Comparison of ENCODE assay signal across 8 cellular contexts in genomic region chr1:212683357-212683722, GRCh38. TPM values are rescaled to one million over a fixed set of nuclear protein-coding genes. Genes with fewer than 3 reads are reported as not detected.
DNase-seq lines count a peak whose midpoint lies in the region; ATAC-seq, FAIRE-seq and TF ChIP-seq lines count a peak whose summit lies in the region.

No MANE protein-coding gene starts in this region.

- H3K9ac ChIP-seq in OCI-LY3 (ENCODE audit: low read length), result peak overlapping the region; percentile 58

- H3K27ac ChIP-seq in OCI-LY3 (ENCODE audit: low read length) (peak overlapping the region; percentile 80), left ventricle myocardium inferior (replicated peaks) (no peak overlapping the region), tibial nerve (no peak overlapping the region), small intestine (ENCODE audit: low read depth in 1 of 2, low read length in 1 of 2) (no peak overlapping the region)

- CTCF ChIA-PET in MCF 10A (lab: Yijun Ruan, JAX), result interaction anchor here (0.6 kb wide), 1 partner anchor 41 kb away, joined by 5 read pairs; no protein-coding TSS in a partner anchor

- peak overlapping the region; percentile 49 for H3K4me3 ChIP-seq in OCI-LY3 (ENCODE audit: low read length)
- H3K4me3 ChIP-seq in left ventricle myocardium inferior, result no peak overlapping the region
- no peak overlapping the region for H3K4me3 ChIP-seq in tibial nerve
- no peak overlapping the region for H3K4me3 ChIP-seq in small intestine (ENCODE audit: low read depth in 1 of 2, low read length in 2 of 2)

- no peaks in the 10 kb centered on the region for H3K79me2 ChIP-seq in OCI-LY3 (ENCODE audit: low read length)

- no peak for FAIRE-seq in small intestine (lab: Jason Lieb, UNC)

- no peaks in the 10 kb centered on the region for H4K20me1 ChIP-seq in OCI-LY3 (ENCODE audit: insufficient read depth, low read length)

- H3K4me1 Mint-ChIP-seq in MCF 10A (ENCODE audit: insufficient read depth, unreplicated experiment), result no peaks in the 10 kb centered on the region

- H3K9me3 ChIP-seq in OCI-LY3 (ENCODE audit: insufficient read depth, low read length) (no peaks in the 10 kb centered on the region), left ventricle myocardium inferior (replicated peaks) (no peaks in the 10 kb centered on the region), tibial nerve (no peaks in the 10 kb centered on the region), small intestine (ENCODE audit: control insufficient read depth, low read depth) (no peaks in the 10 kb centered on the region)

- intact Hi-C loops in left ventricle myocardium inferior (cut with micrococcal nuclease), result no loop called here
- intact Hi-C loops in MCF 10A (cut with micrococcal nuclease), result no loop called here

- POLR2A ChIA-PET in MCF 10A (lab: Yijun Ruan, JAX), result interaction anchor here (1.1 to 1.4 kb wide), 2 partner anchors 11 to 29 kb away, joined by 3 to 4 read pairs; no protein-coding TSS in a partner anchor

- H3K36me3 Mint-ChIP-seq in MCF 10A (ENCODE audit: insufficient read depth, unreplicated experiment), result no peaks in the 10 kb centered on the region

- H3K4me1 ChIP-seq in OCI-LY3 (ENCODE audit: low read length), result peaks cover 67% of the 10 kb centered on the region
- H3K4me1 ChIP-seq in left ventricle myocardium inferior, result no peaks in the 10 kb centered on the region
- peaks cover 0 to 1% (median 0%) of the 10 kb centered on the region in 4 donors for H3K4me1 ChIP-seq in tibial nerve
- H3K4me1 ChIP-seq in small intestine (ENCODE audit: control insufficient read depth in 2 of 2, insufficient read depth in 1 of 2, low read depth in 1 of 2, low read length in 1 of 2), result peaks cover 0 to 3% of the 10 kb centered on the region in 2 donors

- no peak for TF ChIP-seq CTCF in OCI-LY3 (IDR thresholded peaks at IDR 0.05; ENCODE audit: low read depth, low read length)
- TF ChIP-seq CTCF in left ventricle myocardium inferior (IDR thresholded peaks at IDR 0.05; ENCODE audit: borderline replicate concordance), result no peak
- TF ChIP-seq CTCF in tibial nerve (IDR thresholded peaks at IDR 0.05), result no peak
- TF ChIP-seq CTCF in MCF 10A (IDR thresholded peaks at IDR 0.05; ENCODE audit: unreplicated experiment), result no peak

- peaks cover 7% of the 10 kb centered on the region for H3K27me3 Mint-ChIP-seq in MCF 10A (ENCODE audit: insufficient read depth, unreplicated experiment)

- DNase-seq in activated CD4-positive, alpha-beta T cell treated with anti-CD3 and anti-CD28 coated beads for 48 hours, result peak; percentile 71
- DNase-seq in activated CD4-positive, alpha-beta T cell treated with anti-CD3 and anti-CD28 coated beads for 4 hours, result no peak
- DNase-seq in left ventricle myocardium inferior, result peak; percentile 33
- DNase-seq in tibial nerve (ENCODE audit: low spot score in 2 of 2), result no peak
- no peak for DNase-seq in MCF 10A (ENCODE audit: unreplicated experiment)
- DNase-seq in small intestine, result no peak

- H3K4me2 ChIP-seq in OCI-LY3 (ENCODE audit: low read length), result peak overlapping the region; percentile 61

- ATAC-seq in HG02763 (IDR thresholded peaks at IDR 0.05; ENCODE audit: unreplicated experiment), result peak; percentile 78

- H3K4me3 Mint-ChIP-seq in MCF 10A (ENCODE audit: unreplicated experiment), result no peak overlapping the region

- H3K36me3 ChIP-seq in OCI-LY3 (replicated peaks; ENCODE audit: low read depth, low read length) (peaks cover 7% of the 10 kb centered on the region), left ventricle myocardium inferior (peaks cover 3% of the 10 kb centered on the region), tibial nerve (peaks cover 0 to 8% (median 0%) of the 10 kb centered on the region in 3 donors), small intestine (ENCODE audit: control insufficient read depth in 2 of 2, insufficient read depth in 2 of 2, low read length in 2 of 2) (no peaks in the 10 kb centered on the region)

- no peak overlapping the region for H3K27ac Mint-ChIP-seq in MCF 10A (ENCODE audit: low read depth, unreplicated experiment)

- H2AFZ ChIP-seq in OCI-LY3 (ENCODE audit: low read depth, low read length), result peak overlapping the region; percentile 36; the same call in 1 of the 2 replicates

- 69 to 80% methylated on average over 7 of the region's 7 CpGs for WGBS in tibial nerve, 2 donors
- WGBS in small intestine, 3 donors, result 57 to 86% (median 75%) methylated on average over 6 to 7 of the region's 7 CpGs

- no TSS peak for BruUV-seq in MCF 10A (replicated peaks; lab: Mats Ljungman, UMichigan)

- TF ChIP-seq POLR2A in tibial nerve (IDR thresholded peaks at IDR 0.05), result no peak

- TF ChIP-seq EP300 in tibial nerve (IDR thresholded peaks at IDR 0.05), result no peak

- H3K27me3 ChIP-seq in OCI-LY3 (ENCODE audit: low read depth, low read length) (no peaks in the 10 kb centered on the region), left ventricle myocardium inferior (ENCODE audit: low read depth) (peaks cover 11% of the 10 kb centered on the region), tibial nerve (no peaks in the 10 kb centered on the region), small intestine (ENCODE audit: control insufficient read depth in 2 of 2, insufficient read depth in 2 of 2, low read length in 2 of 2) (no peaks in the 10 kb centered on the region)

- H3K9me3 Mint-ChIP-seq in MCF 10A (ENCODE audit: unreplicated experiment), result no peaks in the 10 kb centered on the region

RNA-seq across cellular contexts. Expression of gene BATF3, which starts 16.3 kb away (rescaled TPM):
- total RNA-seq in left ventricle myocardium inferior, result 1.8 TPM
- total RNA-seq in tibial nerve, result 1 to 10 TPM; 2.2 to 9.0 (median 3.4) TPM
- 0.96 and 1.5 TPM in 2 replicates for total RNA-seq in MCF 10A (2022)
- polyA plus RNA-seq in small intestine, result 1 to 10 TPM in 2 of 3 donors, not detected in 1; 3.6 to 3.8 TPM

Comparison
In these comparisons a context has a peak if more than half of its experiments do, and no peak if none do; other contexts are left out.
1. DNase-seq: peak in activated CD4-positive, alpha-beta T cell treated with anti-CD3 and anti-CD28 coated beads for 48 hours (single experiment) and left ventricle myocardium inferior (single experiment); none in activated CD4-positive, alpha-beta T cell treated with anti-CD3 and anti-CD28 coated beads for 4 hours (0 of 2), tibial nerve (0 of 2), MCF 10A (single experiment) and small intestine (single experiment).